In genomic region chr3:111820651-111821050, GRCh38 we compare ENCODE assay signal across 23 cellular contexts. TPM values are rescaled to one million over a fixed set of nuclear protein-coding genes. Genes with fewer than 3 reads are reported as not detected.
DNase-seq lines count a peak whose midpoint lies in the region; ATAC-seq and TF ChIP-seq lines count a peak whose summit lies in the region.
"Had no signal": no experiment of that assay in that cellular context is flagged by ENCODE, and none has a peak within 500 bp of the region (broad histone marks: within the 10 kb centered on the region; RNA-seq: fewer than 3 reads in every experiment).

No MANE protein-coding gene starts in this region.

- TF ChIP-seq POLR2A in prostate gland (IDR thresholded peaks at IDR 0.05), result no peak

- no peaks in the 10 kb centered on the region for H3K27me3 ChIP-seq in right cardiac atrium (ENCODE audit: control insufficient read depth, insufficient read depth)
- H3K27me3 ChIP-seq in prostate gland (replicated peaks; ENCODE audit: insufficient read depth), result no peaks in the 10 kb centered on the region
- H3K27me3 ChIP-seq: BE2C; BLaER1 treated with 17β-estradiol and CSF1 and Interleukin-3, amounts not matched to agents 10 nM and 100 nM had no signal

- H3K9me3 ChIP-seq in right cardiac atrium (ENCODE audit: control insufficient read depth, low read length) (peaks cover 2% of the 10 kb centered on the region), prostate gland (no peaks in the 10 kb centered on the region)
- H3K9me3 ChIP-seq: BE2C had no signal

- no peak overlapping the region for H3K4me3 ChIP-seq in right cardiac atrium (ENCODE audit: low read length)
- H3K4me3 ChIP-seq in prostate gland, result no peak overlapping the region
- H3K4me3 ChIP-seq: A549; BLaER1 treated with 17β-estradiol and CSF1 and Interleukin-3, amounts not matched to agents 10 nM and 100 nM; HAP-1 had no signal

- intact Hi-C loops in Right ventricle myocardium superior (cut with DNase I), result no loop called here
- intact Hi-C loops in cardiac septum (cut with DNase I), result loop anchor here (5.0 kb wide), 1 partner anchor 83 kb away; no protein-coding TSS in a partner anchor
- intact Hi-C loops in left cardiac atrium (cut with DNase I), result no loop called here
- intact Hi-C loops in right cardiac atrium (cut with DNase I), result no loop called here
- intact Hi-C loops in prostate gland (cut with DNase I), result no loop called here

- 77% methylated on average over 3 of the region's 3 CpGs for WGBS in right cardiac atrium
- WGBS in prostate gland, result 97% methylated on average over 3 of the region's 3 CpGs

- no peak for TF ChIP-seq CTCF in prostate gland (IDR thresholded peaks at IDR 0.05)

- H3K4me1 ChIP-seq in right cardiac atrium (ENCODE audit: control insufficient read depth, insufficient read depth, low read length) (peaks cover 3% of the 10 kb centered on the region), prostate gland (replicated peaks) (no peaks in the 10 kb centered on the region)
- H3K4me1 ChIP-seq: A549, BE2C, HAP-1 had no signal

- H3K36me3 ChIP-seq in prostate gland, result no peaks in the 10 kb centered on the region
- H3K36me3 ChIP-seq: BE2C; BLaER1 treated with 17β-estradiol and CSF1 and Interleukin-3, amounts not matched to agents 10 nM and 100 nM; HAP-1 had no signal

- DNase-seq in Right ventricle myocardium superior (no peak), cardiac septum (ENCODE audit: low spot score) (no peak), left cardiac atrium (no peak), right cardiac atrium (no peak), prostate gland (ENCODE audit: low spot score) (no peak), NCI-H1436 (lab: John Stamatoyannopoulos, UW) (no peak)
- no peak for DNase-seq in NK-92 treated with Interleukin-12 subunit alpha and Interleukin-12 subunit beta, amount 100 ng/mL, for 24 hours (lab: John Stamatoyannopoulos, UW)
- DNase-seq: 8988T; ACHN; AML-193; BE2C; Calu3; CD4-positive, alpha-beta memory T cell; COR-L47; DMS53; DMS79 treated with DMSO at 0.1 percent for 48 hours; GF-D8; GOT3; HFFc6 had no signal

- H3K27ac ChIP-seq in right cardiac atrium (ENCODE audit: low read length), result no peak overlapping the region
- H3K27ac ChIP-seq in prostate gland, result no peak overlapping the region
- H3K27ac ChIP-seq: A549; BLaER1 treated with 17β-estradiol and CSF1 and Interleukin-3, amounts not matched to agents 10 nM and 100 nM had no signal

- ATAC-seq in Right ventricle myocardium superior (ENCODE audit: poor library complexity), result peak; percentile 87
- ATAC-seq in left cardiac atrium, result peak; percentile 74 to 89
- ATAC-seq in right cardiac atrium, result peak; percentile 74 to 87
- ATAC-seq: A549 had no signal

RNA-seq across cellular contexts. Expression of gene PHLDB2, which starts 38.4 kb away (rescaled TPM):
- total RNA-seq in Right ventricle myocardium superior, result 122 TPM
- 184 TPM for total RNA-seq in cardiac septum
- total RNA-seq in left cardiac atrium, result 10 to 100 TPM; 29.0 to 31.2 TPM
- 10 to 100 TPM; 10.7 to 22.8 (median 19.0) TPM for total RNA-seq in right cardiac atrium
- polyA plus RNA-seq in right cardiac atrium, result 9.5 TPM
- 10 to 100 TPM; 15.3 to 32.3 TPM for total RNA-seq in prostate gland
- total RNA-seq: G401 had no signal
